8 cellular contexts compared by ENCODE assay signal in the genomic region with DNA sequence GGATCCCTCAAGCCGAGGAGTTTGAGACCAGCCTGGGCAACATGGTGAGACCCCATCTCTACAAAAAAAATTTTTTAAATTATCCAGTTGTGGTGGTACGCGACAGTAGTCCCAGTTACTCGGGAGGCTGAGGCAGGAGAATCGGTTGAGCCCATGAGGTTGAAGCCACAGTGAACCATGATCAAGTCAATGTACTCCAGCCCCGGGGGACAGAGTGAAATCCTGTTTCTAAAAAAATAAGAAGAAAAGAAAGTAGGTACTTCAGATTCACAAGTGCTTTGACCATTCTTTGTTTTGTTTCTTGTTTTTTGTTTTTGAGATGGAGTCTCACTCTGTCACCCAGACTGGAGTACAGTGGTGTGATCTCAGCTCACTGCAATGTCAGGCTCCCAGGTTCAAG. TPM values are rescaled to one million over a fixed set of nuclear protein-coding genes. Genes with fewer than 3 reads are reported as not detected.
DNase-seq lines count a peak whose midpoint lies in the region; ATAC-seq, FAIRE-seq and TF ChIP-seq lines count a peak whose summit lies in the region.
"Not testable (repeated sequence)": the region's sequence is repeated elsewhere in the genome, so short reads cannot be mapped to it uniquely, and the experiment has no call there.

No MANE protein-coding gene starts in this region.

- peaks cover 15% of the 10 kb centered on the region for H3K79me2 ChIP-seq in keratinocyte (ENCODE audit: control insufficient read depth, insufficient read depth, low read length)

- not testable (repeated sequence) for H3K27me3 Mint-ChIP-seq in Caco-2 (ENCODE audit: insufficient read depth, unreplicated experiment); T-cell; activated naive CD8-positive, alpha-beta T cell treated with anti-CD3 and anti-CD28 coated beads, Interleukin-2, amount 10 ng/mL, durations not matched to agents 7 days and 5 days

- not testable (repeated sequence) for H2BK5ac ChIP-seq in IMR-90 (ENCODE audit: low read depth, low read length, poor library complexity, severe bottlenecking)

- not testable (repeated sequence) for H4K91ac ChIP-seq in IMR-90 (ENCODE audit: insufficient read depth, low read depth, low read length)

- H3K4me3 Mint-ChIP-seq in Caco-2 (ENCODE audit: unreplicated experiment) = peak overlapping the region; percentile 97
- H3K4me3 Mint-ChIP-seq in T-cell = peak overlapping the region; percentile 91 to 93 (median 93)
- H3K4me3 Mint-ChIP-seq in activated naive CD8-positive, alpha-beta T cell treated with anti-CD3 and anti-CD28 coated beads, Interleukin-2, amount 10 ng/mL, durations not matched to agents 7 days and 5 days = peak overlapping the region; percentile 94

- not testable (repeated sequence) for H2AK5ac ChIP-seq in IMR-90 (ENCODE audit: low read depth, low read length)

- peak overlapping the region in 1 of 2 experiments; percentile 88; a peak in 1 of 4 replicates for H4K8ac ChIP-seq in IMR-90 (ENCODE audit: low read depth in 2 of 2, low read length in 2 of 2)

- H3K79me1 ChIP-seq in IMR-90 (ENCODE audit: low read depth in 1 of 2, low read length in 2 of 2) = peaks cover 22 to 33% of the 10 kb centered on the region in 2 experiments

- not testable (repeated sequence) for H4K20me1 ChIP-seq in IMR-90 (ENCODE audit: insufficient read depth, low read length); keratinocyte (ENCODE audit: control insufficient read depth, extremely low read depth, insufficient read depth, low read length)

- 0 out of 2 replicates have a peak overlapping the region, but pooled peaks have one; percentile 16 for H3K14ac ChIP-seq in IMR-90 (replicated peaks; ENCODE audit: low read depth, low read length)

- H3K23ac ChIP-seq in IMR-90 (ENCODE audit: low read depth, low read length) = 0 out of 2 replicates have a peak overlapping the region, but pooled peaks have one; percentile 20

- not testable (repeated sequence) for DNase-seq in Caco-2; IMR-90; T-cell; activated naive CD8-positive, alpha-beta T cell treated with anti-CD3 and anti-CD28 coated beads, Interleukin-2, amount 10 ng/mL, durations not matched to agents 7 days and 5 days; keratinocyte (ENCODE audit: low read depth, low spot score); thoracic aorta (ENCODE audit: low spot score)

- H3K4me1 ChIP-seq in Caco-2; IMR-90 (ENCODE audit: control insufficient read depth, insufficient read depth, low read length); endocrine pancreas (ENCODE audit: control insufficient read depth, insufficient read depth, low read length); keratinocyte (ENCODE audit: control insufficient read depth, extremely low read depth, insufficient read depth, low read length): not testable (repeated sequence)
- H3K4me1 ChIP-seq in neuron (ENCODE audit: insufficient read depth, low read length) (peaks cover 14% of the 10 kb centered on the region), thoracic aorta (ENCODE audit: control insufficient read depth in 1 of 2, low read depth in 2 of 2) (peaks cover 25 to 36% of the 10 kb centered on the region in 2 donors)

- not testable (repeated sequence) for BruUV-seq in Caco-2 (replicated peaks; lab: Mats Ljungman, UMichigan); IMR-90 (replicated peaks; lab: Mats Ljungman, UMichigan)

- not testable (repeated sequence) for H3K9me3 Mint-ChIP-seq in Caco-2 (ENCODE audit: unreplicated experiment); T-cell; activated naive CD8-positive, alpha-beta T cell treated with anti-CD3 and anti-CD28 coated beads, Interleukin-2, amount 10 ng/mL, durations not matched to agents 7 days and 5 days

- WGBS in IMR-90 (ENCODE audit: extremely low coverage in 2 of 2, insufficient read length in 1 of 2), 2 experiments = 89% methylated on average over 5 of the region's 6 CpGs; no CpG with 5 or more reads in 1 of the 2 experiments

- H4K5ac ChIP-seq in IMR-90 (ENCODE audit: low read depth, low read length) = not testable (repeated sequence)

- H3K4me3 ChIP-seq in Caco-2 (ENCODE audit: low read depth, low read length) (peak overlapping the region; percentile 98), endocrine pancreas (ENCODE audit: control insufficient read depth, insufficient read depth, low read length) (peak overlapping the region; percentile 56), keratinocyte (ENCODE audit: control insufficient read depth in 2 of 3, extremely low read depth in 1 of 3, insufficient read depth in 2 of 3, low read depth in 1 of 3, low read length in 3 of 3) (peak overlapping the region in 2 of 3 experiments; percentile 68 to 89), neuron (ENCODE audit: low read length) (peak overlapping the region; percentile 78), thoracic aorta (peak overlapping the region; percentile 75)
- not testable (repeated sequence) for H3K4me3 ChIP-seq in IMR-90 (ENCODE audit: insufficient read depth, low read depth, low read length)

- not testable (repeated sequence) for TF ChIP-seq RAD21 in IMR-90 (IDR thresholded peaks at IDR 0.05; ENCODE audit: low read length)

- not testable (repeated sequence) for H3K27ac ChIP-seq in IMR-90 (ENCODE audit: insufficient read depth, low read length); keratinocyte (ENCODE audit: control insufficient read depth, insufficient read depth, low read length)
- peak overlapping the region; percentile 85 to 91 for H3K27ac ChIP-seq in thoracic aorta

- not testable (repeated sequence) for TF ChIP-seq POLR2A in IMR-90 (IDR thresholded peaks at IDR 0.05; ENCODE audit: low read depth, low read length)

- not testable (repeated sequence) for H3K4me2 ChIP-seq in IMR-90 (ENCODE audit: low read depth, low read length)
- H3K4me2 ChIP-seq in keratinocyte (ENCODE audit: control insufficient read depth, extremely low read depth, insufficient read depth, low read depth, low read length) = peak overlapping the region; percentile 72

- peak overlapping the region; percentile 90 for H3K4ac ChIP-seq in IMR-90 (ENCODE audit: low read depth, low read length)

- intact Hi-C loops in Caco-2 (cut with micrococcal nuclease; ENCODE audit: unreplicated experiment) = not testable (repeated sequence)
- intact Hi-C loops in IMR-90 (cut with micrococcal nuclease) = loop anchor here (2.0 kb wide), 1 partner anchor 35 kb away; no protein-coding TSS in a partner anchor

- CTCF ChIA-PET in Caco-2 (lab: Charles Lee) = interaction anchor here (1.2 kb wide), 1 partner anchor 49 kb away, joined by 5 read pairs; no protein-coding TSS in a partner anchor
- CTCF ChIA-PET in IMR-90 (lab: Yijun Ruan, JAX); T-cell (lab: Charles Lee): not testable (repeated sequence)

- POLR2A ChIA-PET in Caco-2 (lab: Charles Lee); T-cell (lab: Charles Lee); activated naive CD8-positive, alpha-beta T cell treated with anti-CD3 and anti-CD28 coated beads, Interleukin-2, amount 10 ng/mL, durations not matched to agents 7 days and 5 days (lab: Charles Lee): not testable (repeated sequence)
- POLR2A ChIA-PET in IMR-90 (lab: Charles Lee; ENCODE audit: unreplicated experiment) = interaction anchor here (0.7 kb wide), 1 partner anchor 78 kb away, joined by 3 read pairs; no protein-coding TSS in a partner anchor

- not testable (repeated sequence) for TF ChIP-seq CTCF in Caco-2 (IDR thresholded peaks at IDR 0.05; ENCODE audit: insufficient read depth in 1 of 2, low read depth in 1 of 2, low read length in 1 of 2, severe bottlenecking in 1 of 2, unreplicated experiment in 1 of 2); IMR-90 (conservative IDR thresholded peaks at IDR 0.05; ENCODE audit: low read depth, low read length); keratinocyte (optimal IDR thresholded peaks at IDR 0.05 in 1 of 3, IDR thresholded peaks at IDR 0.05 in 1 of 3, conservative IDR thresholded peaks at IDR 0.05 in 1 of 3; ENCODE audit: extremely low read depth in 1 of 3, insufficient read depth in 2 of 3, low read length in 3 of 3); thoracic aorta (IDR thresholded peaks at IDR 0.05)

- not testable (repeated sequence) for H3K27ac Mint-ChIP-seq in Caco-2 (ENCODE audit: unreplicated experiment); activated naive CD8-positive, alpha-beta T cell treated with anti-CD3 and anti-CD28 coated beads, Interleukin-2, amount 10 ng/mL, durations not matched to agents 7 days and 5 days
- H3K27ac Mint-ChIP-seq in T-cell = peak overlapping the region in 1 of 2 donors; percentile 36

- H3K4me1 Mint-ChIP-seq in Caco-2 (ENCODE audit: low read depth, unreplicated experiment) = not testable (repeated sequence)
- peaks cover 22 to 28% (median 27%) of the 10 kb centered on the region in 3 donors for H3K4me1 Mint-ChIP-seq in T-cell
- H3K4me1 Mint-ChIP-seq in activated naive CD8-positive, alpha-beta T cell treated with anti-CD3 and anti-CD28 coated beads, Interleukin-2, amount 10 ng/mL, durations not matched to agents 7 days and 5 days = peaks cover 21% of the 10 kb centered on the region

- peaks cover 32% of the 10 kb centered on the region for H3K36me3 Mint-ChIP-seq in Caco-2 (ENCODE audit: insufficient read depth, unreplicated experiment)
- not testable (repeated sequence) for H3K36me3 Mint-ChIP-seq in T-cell
- H3K36me3 Mint-ChIP-seq in activated naive CD8-positive, alpha-beta T cell treated with anti-CD3 and anti-CD28 coated beads, Interleukin-2, amount 10 ng/mL, durations not matched to agents 7 days and 5 days = peaks cover 15% of the 10 kb centered on the region

- H3K9me3 ChIP-seq in Caco-2; IMR-90 (ENCODE audit: control insufficient read depth, insufficient read depth, low read length); endocrine pancreas (ENCODE audit: control insufficient read depth, low read length); keratinocyte (ENCODE audit: control insufficient read depth, low read depth, low read length); neuron (ENCODE audit: low read length); thoracic aorta: not testable (repeated sequence)

- peak overlapping the region; percentile 81 for H2AK9ac ChIP-seq in IMR-90 (replicated peaks; ENCODE audit: low read depth, low read length, poor library complexity)

- dilution Hi-C loops in IMR-90 (cut with HindIII; ENCODE audit: low sequenced_read_pairs, unreplicated experiment); keratinocyte (cut with MboI; ENCODE audit: extremely low pct_ligation_motif_present, low sequenced_read_pairs): not testable (repeated sequence)

- FAIRE-seq in keratinocyte (lab: Jason Lieb, UNC) = not testable (repeated sequence)

- H2BK20ac ChIP-seq in IMR-90 (ENCODE audit: low read depth, low read length) = not testable (repeated sequence)

- H3K36me3 ChIP-seq in Caco-2 (ENCODE audit: control insufficient read depth, insufficient read depth, low read length); IMR-90 (ENCODE audit: control insufficient read depth, insufficient read depth, low read length); endocrine pancreas (ENCODE audit: control insufficient read depth, insufficient read depth, low read length); keratinocyte (ENCODE audit: control insufficient read depth in 2 of 2, extremely low read depth in 1 of 2, insufficient read depth in 2 of 2, low read length in 2 of 2); thoracic aorta: not testable (repeated sequence)
- H3K36me3 ChIP-seq in neuron (ENCODE audit: insufficient read depth, low read length) = peaks cover 20% of the 10 kb centered on the region

- H3K27me3 ChIP-seq in Caco-2 (replicated peaks; ENCODE audit: control insufficient read depth, insufficient read depth, low read length); IMR-90 (ENCODE audit: control insufficient read depth, insufficient read depth, low read length); endocrine pancreas (ENCODE audit: control insufficient read depth, insufficient read depth, low read length); keratinocyte (ENCODE audit: control insufficient read depth, extremely low read depth, insufficient read depth, low read length); neuron (ENCODE audit: insufficient read depth, low read length); thoracic aorta (replicated peaks; ENCODE audit: insufficient read depth): not testable (repeated sequence)

- H3K56ac ChIP-seq in IMR-90 (ENCODE audit: extremely low read depth, insufficient read depth, low read length) = not testable (repeated sequence)

- ATAC-seq in IMR-90 (ENCODE audit: low read depth); T-cell (replicated peaks in 1 of 4); activated naive CD8-positive, alpha-beta T cell treated with anti-CD3 and anti-CD28 coated beads, Interleukin-2, amount 10 ng/mL, durations not matched to agents 7 days and 5 days (ENCODE audit: low read depth); thoracic aorta (ENCODE audit: insufficient number of reproducible peaks, low FRiP score, low read depth): not testable (repeated sequence)

- not testable (repeated sequence) for H2AFZ ChIP-seq in IMR-90 (replicated peaks; ENCODE audit: low read length, poor library complexity); keratinocyte (ENCODE audit: control insufficient read depth, low read length); neuron (ENCODE audit: low read depth, low read length)

- not testable (repeated sequence) for H3K9ac ChIP-seq in IMR-90 (ENCODE audit: low read depth, low read length); endocrine pancreas (ENCODE audit: control insufficient read depth, insufficient read depth, low read length)
- H3K9ac ChIP-seq in keratinocyte (ENCODE audit: control insufficient read depth, extremely low read depth, insufficient read depth, low read length) = peak overlapping the region; percentile 85

- in situ Hi-C loops in IMR-90 (cut with MboI; ENCODE audit: low sequenced_read_pairs) = not testable (repeated sequence)

- not testable (repeated sequence) for H2BK120ac ChIP-seq in IMR-90 (ENCODE audit: low read depth, low read length)

- not testable (repeated sequence) for H3K18ac ChIP-seq in IMR-90 (ENCODE audit: low read depth, low read length)

- H3K9me1 ChIP-seq in IMR-90 (ENCODE audit: insufficient read depth, low read length); keratinocyte (ENCODE audit: control insufficient read depth, extremely low read depth, insufficient read depth, low read length): not testable (repeated sequence)

- not testable (repeated sequence) for H2BK15ac ChIP-seq in IMR-90 (ENCODE audit: low read depth, low read length)

RNA-seq across cellular contexts. Expression of gene RFC2, which starts 1.3 kb away (rescaled TPM):
- total RNA-seq in Caco-2 (2022) (64.9 and 75.6 TPM in 2 replicates), IMR-90 (2012; rRNA removed) (33.9 and 37.8 TPM in 2 replicates), T-cell (10 to 100 TPM; 13.3 to 17.6 (median 14.8) TPM), thoracic aorta (10 to 100 TPM in 1 of 2 donors, 1 to 10 TPM in 1; 9.5 to 15.2 TPM)
- polyA plus RNA-seq in IMR-90 (2012; rRNA removed) (23.2 and 25.2 TPM in 2 replicates), keratinocyte (14.5 to 24.9 TPM (median 24.7 TPM) in 3 replicates)
- 11.9 and 31.1 TPM in 2 replicates for polyA plus RNA-seq in IMR-90 (2012; cell fraction: cytosol; rRNA removed)
- 4.2 and 7.5 TPM in 2 replicates for polyA plus RNA-seq in IMR-90 (2012; cell fraction: nucleus; rRNA removed; ENCODE audit: low replicate concordance)
- total RNA-seq in activated naive CD8-positive, alpha-beta T cell treated with anti-CD3 and anti-CD28 coated beads, Interleukin-2, amount 10 ng/mL, durations not matched to agents 7 days and 5 days = 10 to 100 TPM; 53.0 to 56.6 TPM
- 12.6 TPM for polyA plus RNA-seq in keratinocyte (2011; ENCODE audit: low read depth)
- 15.3 and 16.2 TPM in 2 replicates for polyA plus RNA-seq in keratinocyte (2011; cell fraction: cytosol; rRNA removed)
- polyA plus RNA-seq in keratinocyte (2011; cell fraction: nucleus; rRNA removed) = 10.3 and 11.2 TPM in 2 replicates
- polyA plus RNA-seq in keratinocyte (2012; ENCODE audit: low replicate concordance) = 8.9 and 30.6 TPM in 2 replicates
- 18.9 to 38.2 TPM (median 29.1 TPM) in 3 replicates for polyA minus RNA-seq in keratinocyte
- 11.1 TPM for polyA minus RNA-seq in keratinocyte (2011; cell fraction: cytosol; rRNA and poly(A)+ RNA removed)
- 4.7 and 8.5 TPM in 2 replicates for polyA minus RNA-seq in keratinocyte (2011; cell fraction: nucleus; rRNA and poly(A)+ RNA removed)

RNA-seq across cellular contexts. Expression of gene CLIP2, which starts 33.7 kb away (rescaled TPM):
- 19.5 and 23.5 TPM in 2 replicates for total RNA-seq in Caco-2 (2022)
- 18.1 and 20.3 TPM in 2 replicates for total RNA-seq in IMR-90 (2012; rRNA removed)
- 20.7 and 23.3 TPM in 2 replicates for polyA plus RNA-seq in IMR-90 (2012; rRNA removed)
- polyA plus RNA-seq in IMR-90 (2012; cell fraction: cytosol; rRNA removed) = 14.7 and 18.2 TPM in 2 replicates
- polyA plus RNA-seq in IMR-90 (2012; cell fraction: nucleus; rRNA removed; ENCODE audit: low replicate concordance) = 16.4 and 26.3 TPM in 2 replicates
- total RNA-seq in T-cell = 1 to 10 TPM; 3.1 to 8.5 (median 6.3) TPM
- 1 to 10 TPM; 3.0 to 3.8 TPM for total RNA-seq in activated naive CD8-positive, alpha-beta T cell treated with anti-CD3 and anti-CD28 coated beads, Interleukin-2, amount 10 ng/mL, durations not matched to agents 7 days and 5 days
- polyA plus RNA-seq in keratinocyte = 2.6 to 4.1 TPM (median 3.8 TPM) in 3 replicates
- polyA plus RNA-seq in keratinocyte (2011; ENCODE audit: low read depth) = 20.4 TPM
- 2.1 and 5.5 TPM in 2 replicates for polyA plus RNA-seq in keratinocyte (2011; cell fraction: cytosol; rRNA removed)
- 8.1 and 12.2 TPM in 2 replicates for polyA plus RNA-seq in keratinocyte (2011; cell fraction: nucleus; rRNA removed)
- 8.4 and 18.0 TPM in 2 replicates for polyA plus RNA-seq in keratinocyte (2012; ENCODE audit: low replicate concordance)
- 5.5 to 21.8 TPM (median 5.9 TPM) in 3 replicates for polyA minus RNA-seq in keratinocyte
- polyA minus RNA-seq in keratinocyte (2011; cell fraction: cytosol; rRNA and poly(A)+ RNA removed) = 10.0 TPM
- polyA minus RNA-seq in keratinocyte (2011; cell fraction: nucleus; rRNA and poly(A)+ RNA removed) = 9.7 and 13.0 TPM in 2 replicates
- total RNA-seq in thoracic aorta = 10 to 100 TPM; 50.7 to 52.9 TPM

RNA-seq across cellular contexts. Expression of gene LAT2, which starts 45.7 kb away (rescaled TPM):
- total RNA-seq in Caco-2 (2022) (1.2 and 1.3 TPM in 2 replicates), IMR-90 (2012; rRNA removed) (under 0.01 and 0.36 TPM in 2 replicates), T-cell (10 to 100 TPM in 1 of 5 donors, 1 to 10 TPM in 4; 4.1 to 12.3 (median 6.4) TPM), thoracic aorta (10 to 100 TPM in 1 of 2 donors, 1 to 10 TPM in 1; 3.7 to 17.6 TPM)
- polyA plus RNA-seq in IMR-90 (2012; rRNA removed) (0.50 and 0.77 TPM in 2 replicates), keratinocyte (0.49 to 0.82 TPM (median 0.63 TPM) in 3 replicates)
- polyA plus RNA-seq in IMR-90 (2012; cell fraction: cytosol; rRNA removed) = 0.41 and 0.60 TPM in 2 replicates
- polyA plus RNA-seq in IMR-90 (2012; cell fraction: nucleus; rRNA removed; ENCODE audit: low replicate concordance) = 3.3 and 4.1 TPM in 2 replicates
- total RNA-seq in activated naive CD8-positive, alpha-beta T cell treated with anti-CD3 and anti-CD28 coated beads, Interleukin-2, amount 10 ng/mL, durations not matched to agents 7 days and 5 days = 10 to 100 TPM; 21.4 to 22.9 TPM
- polyA plus RNA-seq in keratinocyte (2011; ENCODE audit: low read depth) = 1.1 TPM
- polyA plus RNA-seq in keratinocyte (2011; cell fraction: cytosol; rRNA removed) = 0.33 and 0.39 TPM in 2 replicates
- 3.9 TPM in 2 replicates for polyA plus RNA-seq in keratinocyte (2011; cell fraction: nucleus; rRNA removed)
- polyA plus RNA-seq in keratinocyte (2012; ENCODE audit: low replicate concordance) = 0.61 and 2.0 TPM in 2 replicates
- 0.16 to 1.8 TPM (median 1.4 TPM) in 3 replicates for polyA minus RNA-seq in keratinocyte
- polyA minus RNA-seq in keratinocyte (2011; cell fraction: cytosol; rRNA and poly(A)+ RNA removed) = not detected
- 1.5 and 2.6 TPM in 2 replicates for polyA minus RNA-seq in keratinocyte (2011; cell fraction: nucleus; rRNA and poly(A)+ RNA removed)
